In the genomic region with DNA sequence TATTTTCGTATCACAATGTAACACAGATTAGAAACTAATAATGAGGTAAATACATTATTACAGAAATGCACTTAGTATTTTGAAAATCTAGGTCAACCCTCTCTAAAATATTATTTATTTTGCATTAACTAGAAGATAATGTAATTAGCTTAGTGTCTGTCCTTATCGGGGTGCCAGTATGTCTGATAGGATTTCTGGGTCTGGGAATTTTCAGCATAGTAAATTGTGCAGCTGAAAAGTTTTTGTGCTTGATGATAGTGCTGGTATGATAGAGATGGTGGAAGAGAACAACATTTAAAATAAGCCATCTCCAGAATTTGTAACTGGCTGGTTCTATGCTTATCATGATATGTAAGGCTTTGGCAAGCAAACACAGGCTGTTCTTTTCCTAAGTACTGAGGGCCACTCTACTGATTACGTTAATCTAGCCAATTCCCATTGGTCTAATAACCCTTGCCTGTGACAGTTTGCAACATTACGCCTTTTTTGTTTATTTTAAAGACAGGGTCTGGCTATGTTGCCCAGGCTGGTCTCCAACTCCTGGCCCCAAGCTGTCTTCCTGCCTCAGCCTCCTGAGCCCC, we compare ENCODE assay signal across 20 cellular contexts. TPM values are rescaled to one million over a fixed set of nuclear protein-coding genes. Genes with fewer than 3 reads are reported as not detected.
DNase-seq lines count a peak whose midpoint lies in the region; TF ChIP-seq lines count a peak whose summit lies in the region.
"Had no signal": no experiment of that assay in that cellular context is flagged by ENCODE, and none has a peak within 500 bp of the region (broad histone marks: within the 10 kb centered on the region; RNA-seq: fewer than 3 reads in every experiment).

No MANE protein-coding gene starts in this region.

- no peak overlapping the region for H3K4me3 ChIP-seq in mammary epithelial cell (replicated peaks in 1 of 3; ENCODE audit: insufficient read depth in 1 of 3, low read depth in 2 of 3, low read length in 3 of 3)
- no peak overlapping the region for H3K4me3 ChIP-seq in left ventricle myocardium inferior
- no peak overlapping the region for H3K4me3 ChIP-seq in Karpas-422 (ENCODE audit: low read length)
- no peak overlapping the region for H3K4me3 ChIP-seq in colonic mucosa
- H3K4me3 ChIP-seq: A549, GM23338 had no signal

- H3K9me2 ChIP-seq in Karpas-422 (replicated peaks; ENCODE audit: insufficient read depth, low read length) = no peaks in the 10 kb centered on the region

- peaks cover 77% of the 10 kb centered on the region for H3K36me3 Mint-ChIP-seq in MCF 10A (ENCODE audit: insufficient read depth, unreplicated experiment)
- peaks cover 24% of the 10 kb centered on the region for H3K36me3 Mint-ChIP-seq in chondrocyte (ENCODE audit: low read depth)

- H2AFZ ChIP-seq in mammary epithelial cell (ENCODE audit: low read depth, low read length) (no peak overlapping the region), Karpas-422 (ENCODE audit: low read length) (no peak overlapping the region)
- H2AFZ ChIP-seq: GM23338 had no signal

- H3K4me1 Mint-ChIP-seq in MCF 10A (ENCODE audit: insufficient read depth, unreplicated experiment) (no peaks in the 10 kb centered on the region), chondrocyte (ENCODE audit: low read depth) (no peaks in the 10 kb centered on the region)
- H3K4me1 Mint-ChIP-seq: CD4-positive, alpha-beta memory T cell; GM23338 had no signal

- H4K20me1 ChIP-seq in mammary epithelial cell (ENCODE audit: insufficient read depth, low read length) = no peaks in the 10 kb centered on the region
- H4K20me1 ChIP-seq in Karpas-422 (ENCODE audit: insufficient read depth, low read depth, low read length) = no peaks in the 10 kb centered on the region

- POLR2A ChIA-PET in MCF 10A (lab: Yijun Ruan, JAX) = interaction anchor here (0.7 kb wide), 1 partner anchor 755 kb away, joined by 3 read pairs; no protein-coding TSS in a partner anchor

- H3K4me1 ChIP-seq in mammary epithelial cell (ENCODE audit: insufficient read depth, low read length) (peaks cover 8% of the 10 kb centered on the region), left ventricle myocardium inferior (peaks cover 13% of the 10 kb centered on the region), Karpas-422 (ENCODE audit: low read length) (no peaks in the 10 kb centered on the region), colonic mucosa (no peaks in the 10 kb centered on the region)
- H3K4me1 ChIP-seq: A549 had no signal

- 96% methylated on average over 4 of the region's 4 CpGs for WGBS in mammary epithelial cell (ENCODE audit: low coverage, missing lambda C conversion rate)

- TF ChIP-seq CTCF in MCF 10A (IDR thresholded peaks at IDR 0.05; ENCODE audit: unreplicated experiment) (no peak), mammary epithelial cell (conservative IDR thresholded peaks at IDR 0.05 in 1 of 2, IDR thresholded peaks at IDR 0.05 in 1 of 2; ENCODE audit: extremely low read depth in 1 of 2, insufficient read depth in 1 of 2, low read depth in 1 of 2, low read length in 2 of 2) (no peak), left ventricle myocardium inferior (IDR thresholded peaks at IDR 0.05; ENCODE audit: borderline replicate concordance) (no peak), chondrocyte (IDR thresholded peaks at IDR 0.05) (no peak), colonic mucosa (IDR thresholded peaks at IDR 0.05) (no peak)

- CTCF ChIA-PET in MCF 10A (lab: Yijun Ruan, JAX) = interaction anchor here (1.4 kb wide), 1 partner anchor 34 kb away, joined by 5 read pairs; no protein-coding TSS in a partner anchor
- CTCF ChIA-PET in mammary epithelial cell (lab: Charles Lee; ENCODE audit: low non-redundant PET) = no interaction called here

- BruUV-seq in MCF 10A (replicated peaks; lab: Mats Ljungman, UMichigan) (TSS peak; percentile 4), mammary epithelial cell (replicated peaks; lab: Mats Ljungman, UMichigan) (no TSS peak)

- H3K9ac ChIP-seq in mammary epithelial cell (ENCODE audit: insufficient read depth, low read length) (no peak overlapping the region), Karpas-422 (ENCODE audit: low read length) (no peak overlapping the region), colonic mucosa (ENCODE audit: low read depth in 2 of 2, low read length in 2 of 2) (no peak overlapping the region)

- no peak overlapping the region for H3K4me3 Mint-ChIP-seq in MCF 10A (ENCODE audit: unreplicated experiment)
- no peak overlapping the region for H3K4me3 Mint-ChIP-seq in chondrocyte (ENCODE audit: unreplicated experiment)
- H3K4me3 Mint-ChIP-seq: CD4-positive, alpha-beta memory T cell; GM23338; H9 had no signal

- DNase-seq in MCF 10A (ENCODE audit: unreplicated experiment) (no peak), mammary epithelial cell (no peak), left ventricle myocardium inferior (no peak), cardiac septum (ENCODE audit: low spot score) (no peak), Karpas-422 (peak; percentile 16), chondrocyte (ENCODE audit: low spot score) (no peak), colonic mucosa (no peak)
- DNase-seq: 8988T; ACHN; AML-193; C1 segment of cervical spinal cord; Calu3; CD4-positive, alpha-beta memory T cell; COR-L47; DMS53; DMS79 treated with DMSO at 0.1 percent for 48 hours; GF-D8; H9 had no signal

- no peak overlapping the region for H3K27ac ChIP-seq in mammary epithelial cell (ENCODE audit: insufficient read depth, low read depth, low read length)
- peak overlapping the region; percentile 34 for H3K27ac ChIP-seq in left ventricle myocardium inferior (replicated peaks)
- no peak overlapping the region for H3K27ac ChIP-seq in Karpas-422 (ENCODE audit: low read length)
- no peak overlapping the region for H3K27ac ChIP-seq in colonic mucosa
- H3K27ac ChIP-seq: A549 had no signal

- no peaks in the 10 kb centered on the region for H3K9me3 Mint-ChIP-seq in MCF 10A (ENCODE audit: unreplicated experiment)
- H3K9me3 Mint-ChIP-seq in chondrocyte (ENCODE audit: low read depth) = peaks cover 4% of the 10 kb centered on the region

- H3K27me3 Mint-ChIP-seq in MCF 10A (ENCODE audit: insufficient read depth, unreplicated experiment) (no peaks in the 10 kb centered on the region), chondrocyte (ENCODE audit: low read depth) (no peaks in the 10 kb centered on the region)
- H3K27me3 Mint-ChIP-seq: CD4-positive, alpha-beta memory T cell had no signal

- dilution Hi-C loops in mammary epithelial cell (cut with HindIII; ENCODE audit: low sequenced_read_pairs) = no loop called here

- H3K4me2 ChIP-seq in mammary epithelial cell (ENCODE audit: insufficient read depth, low read depth, low read length) = no peak overlapping the region
- no peak overlapping the region for H3K4me2 ChIP-seq in Karpas-422 (ENCODE audit: low read depth, low read length, poor library complexity, severe bottlenecking)
- H3K4me2 ChIP-seq: A549, GM23338 had no signal

- H3K79me2 ChIP-seq in mammary epithelial cell (ENCODE audit: insufficient read depth, low read length) = peaks cover 24% of the 10 kb centered on the region
- peaks cover 10% of the 10 kb centered on the region for H3K79me2 ChIP-seq in Karpas-422 (ENCODE audit: low read length)

- no peak overlapping the region for H3K27ac Mint-ChIP-seq in MCF 10A (ENCODE audit: low read depth, unreplicated experiment)
- no peak overlapping the region for H3K27ac Mint-ChIP-seq in chondrocyte (ENCODE audit: unreplicated experiment)
- H3K27ac Mint-ChIP-seq: GM23338, H9 had no signal

- no peaks in the 10 kb centered on the region for H3K27me3 ChIP-seq in mammary epithelial cell (ENCODE audit: insufficient read depth, low read length)
- H3K27me3 ChIP-seq in left ventricle myocardium inferior (ENCODE audit: low read depth) = no peaks in the 10 kb centered on the region
- no peaks in the 10 kb centered on the region for H3K27me3 ChIP-seq in Karpas-422 (ENCODE audit: low read length)
- H3K27me3 ChIP-seq in colonic mucosa = no peaks in the 10 kb centered on the region

- H3K36me3 ChIP-seq in mammary epithelial cell (ENCODE audit: insufficient read depth, low read length) (peaks cover 44% of the 10 kb centered on the region), left ventricle myocardium inferior (peaks cover 44% of the 10 kb centered on the region), Karpas-422 (ENCODE audit: insufficient read depth, low read length) (peaks cover 22% of the 10 kb centered on the region), colonic mucosa (peaks cover 9% of the 10 kb centered on the region)

- in situ Hi-C loops in mammary epithelial cell (cut with MboI; ENCODE audit: low sequenced_read_pairs in 2 of 2) = no loop called here

- H3K9me3 ChIP-seq in mammary epithelial cell (replicated peaks; ENCODE audit: insufficient read depth, low read length) (no peaks in the 10 kb centered on the region), left ventricle myocardium inferior (replicated peaks) (peaks cover 11% of the 10 kb centered on the region), Karpas-422 (ENCODE audit: low read length) (peaks cover 4% of the 10 kb centered on the region; the same call in 1 of the 2 replicates), colonic mucosa (no peaks in the 10 kb centered on the region)

- intact Hi-C loops in MCF 10A (cut with micrococcal nuclease) = no loop called here
- intact Hi-C loops in mammary epithelial cell (cut with micrococcal nuclease) = no loop called here
- intact Hi-C loops in left ventricle myocardium inferior (cut with micrococcal nuclease) = no loop called here
- intact Hi-C loops in cardiac septum (cut with DNase I) = loop anchor here (5.0 to 10.0 kb wide), 2 partner anchors 50 to 87 kb away; no protein-coding TSS in a partner anchor
- intact Hi-C loops in colonic mucosa (cut with DNase I) = no loop called here

RNA-seq across cellular contexts. Expression of a gene that starts 50.8 kb away (rescaled TPM):
- total RNA-seq in MCF 10A (2022) (57.8 and 67.6 TPM in 2 replicates), mammary epithelial cell (100 to 1,000 TPM in 1 of 2 donors, 10 to 100 TPM in 1; 55.3 to 105 TPM), left ventricle myocardium inferior (25.2 TPM), cardiac septum (26.2 TPM), chondrocyte (32.9 to 38.1 TPM (median 33.4 TPM) in 3 replicates), colonic mucosa (100 to 1,000 TPM in 1 of 2 donors, 10 to 100 TPM in 1; 99.9 to 113 TPM)
- 65.3 TPM for polyA plus RNA-seq in mammary epithelial cell
- 108 TPM for polyA minus RNA-seq in mammary epithelial cell
- 13.2 and 18.4 TPM in 2 replicates for total RNA-seq in Karpas-422 (2014; rRNA removed; shearing (Covaris generic); ENCODE audit: low replicate concordance)
